ENCODE assay signal across 12 cellular contexts in the genomic region with DNA sequence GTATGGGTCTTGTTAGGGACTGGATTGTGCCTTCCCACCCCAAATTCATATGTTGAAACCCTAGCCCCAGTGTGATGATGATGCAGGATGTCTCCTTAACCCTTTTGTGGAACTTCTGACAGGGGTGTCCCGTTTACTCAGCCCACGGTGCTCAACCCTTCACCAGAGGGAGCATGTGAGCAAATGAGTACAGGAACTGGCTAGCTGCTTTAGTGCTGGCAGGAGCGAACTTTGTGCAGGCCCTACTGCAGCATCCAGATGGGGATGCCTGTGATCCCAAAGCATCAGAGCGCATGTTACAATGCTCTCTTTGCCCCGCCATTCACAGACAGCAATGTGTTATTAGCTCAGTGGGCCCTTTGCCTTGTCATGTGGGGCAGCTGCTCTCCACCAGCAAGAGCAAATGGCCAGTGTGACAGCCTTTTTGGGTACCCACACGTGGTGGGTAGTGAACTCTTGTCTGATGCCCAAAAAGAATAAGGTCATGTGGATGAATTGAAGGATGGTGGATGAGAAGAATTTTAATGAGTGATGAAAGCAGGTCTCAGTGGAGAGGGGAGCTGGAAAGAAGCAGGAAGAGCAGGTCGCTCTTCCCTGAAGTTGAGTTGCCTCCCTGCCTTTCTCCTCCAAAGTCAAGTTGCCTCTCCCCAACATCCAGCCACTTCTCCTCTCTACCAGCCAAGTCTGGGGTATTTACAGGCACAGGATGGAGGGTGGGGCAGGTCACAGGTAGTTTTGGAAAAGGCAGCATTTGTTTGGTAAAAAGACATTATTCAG.
DNase-seq lines count a peak whose midpoint lies in the region; ATAC-seq and TF ChIP-seq lines count a peak whose summit lies in the region.
"Had no signal": no experiment of that assay in that cellular context is flagged by ENCODE, and none has a peak within 500 bp of the region (broad histone marks: within the 10 kb centered on the region; RNA-seq: fewer than 3 reads in every experiment).

No MANE protein-coding gene starts in this region.

- TF ChIP-seq CTCF in right atrium auricular region (IDR thresholded peaks at IDR 0.05) (peak in 1 of 2 donors; percentile 27), foreskin keratinocyte (conservative IDR thresholded peaks at IDR 0.05) (peak; percentile 19)

- no peaks in the 10 kb centered on the region for H3K27me3 ChIP-seq in right atrium auricular region
- H3K27me3 ChIP-seq in SJCRH30 = no peaks in the 10 kb centered on the region
- no peaks in the 10 kb centered on the region for H3K27me3 ChIP-seq in foreskin keratinocyte

- H3K4me1 Mint-ChIP-seq in stimulated activated naive CD8-positive, alpha-beta T cell treated with anti-CD3 and anti-CD28 coated beads, Interleukin-15, amount 100 ng/mL, for 72 hours = no peaks in the 10 kb centered on the region
- H3K4me1 Mint-ChIP-seq: B cell had no signal

- H3K27ac Mint-ChIP-seq in stimulated activated naive CD8-positive, alpha-beta T cell treated with anti-CD3 and anti-CD28 coated beads, Interleukin-15, amount 100 ng/mL, for 72 hours = no peak overlapping the region
- H3K27ac Mint-ChIP-seq: B cell had no signal

- H3K4me3 Mint-ChIP-seq in stimulated activated naive CD8-positive, alpha-beta T cell treated with anti-CD3 and anti-CD28 coated beads, Interleukin-15, amount 100 ng/mL, for 72 hours = no peak overlapping the region
- H3K4me3 Mint-ChIP-seq: B cell had no signal

- no peaks in the 10 kb centered on the region for H3K4me1 ChIP-seq in right atrium auricular region
- H3K4me1 ChIP-seq in SJCRH30 = no peaks in the 10 kb centered on the region
- H3K4me1 ChIP-seq in foreskin keratinocyte = no peaks in the 10 kb centered on the region

- H3K27ac ChIP-seq in right atrium auricular region = no peak overlapping the region
- H3K27ac ChIP-seq in SJCRH30 = no peak overlapping the region
- no peak overlapping the region for H3K27ac ChIP-seq in foreskin keratinocyte
- H3K27ac ChIP-seq: PC-9, skin epidermis had no signal

- H3K4me3 ChIP-seq in right atrium auricular region (no peak overlapping the region), SJCRH30 (no peak overlapping the region)
- H3K4me3 ChIP-seq: PC-9, skin epidermis had no signal

- ATAC-seq in Right ventricle myocardium inferior = peak; percentile 58
- no peak for ATAC-seq in foreskin keratinocyte
- peak; percentile 46 for ATAC-seq in stimulated activated naive CD8-positive, alpha-beta T cell treated with anti-CD3 and anti-CD28 coated beads, Interleukin-15, amount 100 ng/mL, for 72 hours
- ATAC-seq in HG03097 (IDR thresholded peaks at IDR 0.05; ENCODE audit: low FRiP score, unreplicated experiment) = no peak

- peaks cover 17% of the 10 kb centered on the region for H3K27me3 Mint-ChIP-seq in stimulated activated naive CD8-positive, alpha-beta T cell treated with anti-CD3 and anti-CD28 coated beads, Interleukin-15, amount 100 ng/mL, for 72 hours
- H3K27me3 Mint-ChIP-seq: B cell had no signal

- DNase-seq in Right ventricle myocardium inferior (ENCODE audit: missing footprints) = no peak
- no peak for DNase-seq in right atrium auricular region (ENCODE audit: low spot score)
- DNase-seq in SJCRH30 = peak; percentile 8 to 22
- no peak for DNase-seq in foreskin keratinocyte
- no peak for DNase-seq in stimulated activated naive CD8-positive, alpha-beta T cell treated with anti-CD3 and anti-CD28 coated beads, Interleukin-15, amount 100 ng/mL, for 72 hours
- no peak for DNase-seq in retina
- DNase-seq in T-helper 9 cell = no peak
- DNase-seq: NCI-H1092 treated with DMSO at 0.1 percent for 48 hours, PC-9 had no signal

- no peaks in the 10 kb centered on the region for H3K9me3 Mint-ChIP-seq in stimulated activated naive CD8-positive, alpha-beta T cell treated with anti-CD3 and anti-CD28 coated beads, Interleukin-15, amount 100 ng/mL, for 72 hours

- H3K36me3 ChIP-seq in right atrium auricular region (no peaks in the 10 kb centered on the region), SJCRH30 (no peaks in the 10 kb centered on the region)

- H3K9me3 ChIP-seq in right atrium auricular region (no peaks in the 10 kb centered on the region), SJCRH30 (replicated peaks) (no peaks in the 10 kb centered on the region)

- intact Hi-C loops in Right ventricle myocardium inferior (cut with DNase I) = no loop called here

Comparison
In these comparisons a context has a peak if more than half of its experiments do, and no peak if none do; other contexts are left out.
1. ATAC-seq: peak in Right ventricle myocardium inferior (single experiment) and stimulated activated naive CD8-positive, alpha-beta T cell treated with anti-CD3 and anti-CD28 coated beads, Interleukin-15, amount 100 ng/mL, for 72 hours (single experiment); none in foreskin keratinocyte (single experiment) and HG03097 (single experiment).
2. DNase-seq: peak in SJCRH30 (2 of 2); none in Right ventricle myocardium inferior (single experiment), right atrium auricular region (single experiment), foreskin keratinocyte (0 of 2), stimulated activated naive CD8-positive, alpha-beta T cell treated with anti-CD3 and anti-CD28 coated beads, Interleukin-15, amount 100 ng/mL, for 72 hours (0 of 2), retina (single experiment) and T-helper 9 cell (single experiment).